In genomic region chr3:177361042-177361938, GRCh38 we compare ENCODE assay signal across 8 cellular contexts.
A peak's percentile ranks its signal among the peaks of the same experiment; 100 is the strongest.
DNase-seq lines count a peak whose midpoint lies in the region; ATAC-seq and TF ChIP-seq lines count a peak whose summit lies in the region.

No MANE protein-coding gene starts in this region.

- DNase-seq in AML-193 (lab: John Stamatoyannopoulos, UW), result peak; percentile 60 to 62
- DNase-seq in adipocyte (ENCODE audit: low read depth), result no peak
- peak in 1 of 9 donors; percentile 12 for DNase-seq in naive thymus-derived CD4-positive, alpha-beta T cell
- no peak for DNase-seq in HT-29 (ENCODE audit: low spot score)

- H3K9ac ChIP-seq in KMS-11 (peak overlapping the region; percentile 99; the same call in 1 of the 2 replicates), adipocyte (ENCODE audit: low read length) (peak overlapping the region; percentile 79)

- no peak overlapping the region for H3K4me3 ChIP-seq in KMS-11 (IDR thresholded peaks at IDR 0.05; ENCODE audit: insufficient read depth, low read depth, low read length)
- no peak overlapping the region for H3K4me3 ChIP-seq in adipocyte (ENCODE audit: low read length)
- H3K4me3 ChIP-seq in naive thymus-derived CD4-positive, alpha-beta T cell (ENCODE audit: low read length), result peak overlapping the region; percentile 75

- H3K36me3 Mint-ChIP-seq in naive thymus-derived CD4-positive, alpha-beta T cell, result peaks cover 0 to 7% (median 0%) of the 10 kb centered on the region in 5 donors

- H2AFZ ChIP-seq in KMS-11 (ENCODE audit: low read depth), result peak overlapping the region; percentile 51

- no peak for ATAC-seq in naive thymus-derived CD4-positive, alpha-beta T cell
- ATAC-seq in GM19328 (IDR thresholded peaks at IDR 0.05; ENCODE audit: unreplicated experiment) (no peak), HG03520 (IDR thresholded peaks at IDR 0.05; ENCODE audit: unreplicated experiment) (no peak), HG03565 (IDR thresholded peaks at IDR 0.05; ENCODE audit: unreplicated experiment) (no peak)

- H3K4me1 ChIP-seq in KMS-11 (ENCODE audit: low read depth, poor library complexity, severe bottlenecking), result peaks cover 43% of the 10 kb centered on the region
- H3K4me1 ChIP-seq in adipocyte (ENCODE audit: control insufficient read depth, insufficient read depth, low read length), result peaks cover 44% of the 10 kb centered on the region
- H3K4me1 ChIP-seq in naive thymus-derived CD4-positive, alpha-beta T cell (ENCODE audit: control insufficient read depth in 2 of 2, insufficient read depth in 2 of 2, low read length in 2 of 2), result peaks cover 31 to 34% of the 10 kb centered on the region in 2 donors

- H3K27me3 ChIP-seq in KMS-11 (ENCODE audit: insufficient read depth, low read depth) (no peaks in the 10 kb centered on the region), adipocyte (replicated peaks; ENCODE audit: control insufficient read depth, insufficient read depth, low read length) (no peaks in the 10 kb centered on the region)
- no peaks in the 10 kb centered on the region for H3K27me3 ChIP-seq in naive thymus-derived CD4-positive, alpha-beta T cell (ENCODE audit: control insufficient read depth in 2 of 2, insufficient read depth in 2 of 2, low read length in 2 of 2)

- H3K27me3 Mint-ChIP-seq in naive thymus-derived CD4-positive, alpha-beta T cell, result peaks cover 0 to 2% (median 0%) of the 10 kb centered on the region in 5 donors

- peak overlapping the region; percentile 88 for H3K4me2 ChIP-seq in KMS-11

- intact Hi-C loops in naive thymus-derived CD4-positive, alpha-beta T cell (cut with micrococcal nuclease), result loop anchor here (2.0 to 10.0 kb wide), 8 partner anchors 64 to 584 kb away; no protein-coding TSS in a partner anchor

- CTCF ChIA-PET in naive thymus-derived CD4-positive, alpha-beta T cell (lab: Charles Lee), result interaction anchor here (0.5 to 3.8 kb wide), 8 partner anchors 10 to 748 kb away, joined by 3 to 36 read pairs (median 4); partner anchors contain the start of gene TBL1XR1

- H3K9me3 ChIP-seq in adipocyte (ENCODE audit: control insufficient read depth, low read length), result no peaks in the 10 kb centered on the region
- no peaks in the 10 kb centered on the region for H3K9me3 ChIP-seq in naive thymus-derived CD4-positive, alpha-beta T cell (ENCODE audit: control insufficient read depth in 2 of 3, low read length in 3 of 3)

- peaks cover 0 to 14% (median 0%) of the 10 kb centered on the region in 11 donors for H3K9me3 Mint-ChIP-seq in naive thymus-derived CD4-positive, alpha-beta T cell

- H3K4me1 Mint-ChIP-seq in naive thymus-derived CD4-positive, alpha-beta T cell, result peaks cover 25 to 57% (median 49%) of the 10 kb centered on the region in 7 donors

- H4K20me1 ChIP-seq in KMS-11 (ENCODE audit: insufficient read depth), result no peaks in the 10 kb centered on the region

- no peak for TF ChIP-seq CTCF in KMS-11 (conservative IDR thresholded peaks at IDR 0.05; ENCODE audit: low read depth, low read length)

- no peaks in the 10 kb centered on the region for H3K36me3 ChIP-seq in KMS-11 (ENCODE audit: insufficient read depth)
- no peaks in the 10 kb centered on the region for H3K36me3 ChIP-seq in adipocyte (ENCODE audit: control insufficient read depth, insufficient read depth, low read length, severe bottlenecking)
- H3K36me3 ChIP-seq in naive thymus-derived CD4-positive, alpha-beta T cell (ENCODE audit: control insufficient read depth in 2 of 3, insufficient read depth in 3 of 3, low read length in 3 of 3), result no peaks in the 10 kb centered on the region

- H3K4me3 Mint-ChIP-seq in naive thymus-derived CD4-positive, alpha-beta T cell, result peak overlapping the region; percentile 77 to 98 (median 94)

- peak overlapping the region; percentile 96 to 100 (median 98) for H3K27ac Mint-ChIP-seq in naive thymus-derived CD4-positive, alpha-beta T cell

- H3K79me2 ChIP-seq in KMS-11 (ENCODE audit: insufficient read depth, low read depth), result no peaks in the 10 kb centered on the region

- H3K27ac ChIP-seq in KMS-11, result peak overlapping the region; percentile 100
- peak overlapping the region; percentile 90 for H3K27ac ChIP-seq in naive thymus-derived CD4-positive, alpha-beta T cell (ENCODE audit: low read depth, low read length)

- POLR2A ChIA-PET in naive thymus-derived CD4-positive, alpha-beta T cell (lab: Charles Lee), result interaction anchor here (0.6 to 7.9 kb wide), 10 partner anchors 19 to 417 kb away, joined by 3 to 204 read pairs (median 3); partner anchors contain the start of gene TBL1XR1

Comparison
In these comparisons a context has a peak if more than half of its experiments do, and no peak if none do; other contexts are left out.
1. DNase-seq: peak in AML-193 (2 of 2); none in adipocyte (single experiment) and HT-29 (single experiment).